ENCODE assay signal across 14 cellular contexts in genomic region chr10:36096571-36096970, GRCh38.
A peak's percentile ranks its signal among the peaks of the same experiment; 100 is the strongest.
DNase-seq lines count a peak whose midpoint lies in the region; ATAC-seq, FAIRE-seq and TF ChIP-seq lines count a peak whose summit lies in the region.
"Had no signal": no experiment of that assay in that cellular context is flagged by ENCODE, and none has a peak within 500 bp of the region (broad histone marks: within the 10 kb centered on the region; RNA-seq: fewer than 3 reads in every experiment).

No MANE protein-coding gene starts in this region.

- H3K9ac ChIP-seq in PC-3 (ENCODE audit: low read length): peak overlapping the region; percentile 17

- H3K4me3 ChIP-seq in PC-3 (ENCODE audit: low read length) (no peak overlapping the region), bronchial epithelial cell (ENCODE audit: low read depth, low read length) (no peak overlapping the region), gastroesophageal sphincter (no peak overlapping the region)

- POLR2A ChIA-PET in PC-3 (lab: Charles Lee; ENCODE audit: unreplicated experiment): interaction anchor here (0.7 kb wide), 1 partner anchor 9 kb away, joined by 4 read pairs; no protein-coding TSS in a partner anchor

- H3K27ac ChIP-seq in PC-3 (ENCODE audit: low read length): peak overlapping the region; percentile 58
- H3K27ac ChIP-seq in gastroesophageal sphincter: no peak overlapping the region

- no peak for TF ChIP-seq POLR2A in gastroesophageal sphincter (IDR thresholded peaks at IDR 0.05)

- H3K9me3 ChIP-seq in PC-3 (ENCODE audit: low read length) (no peaks in the 10 kb centered on the region; the same call in 1 of the 2 replicates), gastroesophageal sphincter (peaks cover 0 to 16% (median 0%) of the 10 kb centered on the region in 3 donors)

- no peaks in the 10 kb centered on the region for H3F3A ChIP-seq in PC-3 (ENCODE audit: low read length, unreplicated experiment)

- CTCF ChIA-PET in PC-3 (lab: Charles Lee): interaction anchor here (0.6 to 1.8 kb wide), 4 partner anchors 54 to 683 kb away, joined by 3 to 12 read pairs (median 4); no protein-coding TSS in a partner anchor

- peak; percentile 71 for ATAC-seq in PC-3
- no peak for ATAC-seq in HG02840 (IDR thresholded peaks at IDR 0.05; ENCODE audit: low FRiP score, unreplicated experiment)
- no peak for ATAC-seq in gastroesophageal sphincter
- no peak for ATAC-seq in HG03342 (IDR thresholded peaks at IDR 0.05; ENCODE audit: unreplicated experiment)

- H3K4me1 ChIP-seq in PC-3 (ENCODE audit: insufficient read depth, low read length) (peaks cover 29% of the 10 kb centered on the region), gastroesophageal sphincter (no peaks in the 10 kb centered on the region)

- intact Hi-C loops in PC-3 (cut with micrococcal nuclease): loop anchor here (2.0 to 5.0 kb wide), 4 partner anchors 184 to 681 kb away; no protein-coding TSS in a partner anchor

- no peaks in the 10 kb centered on the region for H3K27me3 ChIP-seq in PC-3 (ENCODE audit: low read length)
- H3K27me3 ChIP-seq in bronchial epithelial cell (ENCODE audit: control insufficient read depth, insufficient read depth, low read length): no peaks in the 10 kb centered on the region
- H3K27me3 ChIP-seq in gastroesophageal sphincter: no peaks in the 10 kb centered on the region

- H2AFZ ChIP-seq in PC-3 (ENCODE audit: low read length): no peak overlapping the region

- H3K9me2 ChIP-seq in PC-3 (replicated peaks; ENCODE audit: low read length): no peaks in the 10 kb centered on the region

- no peaks in the 10 kb centered on the region for H4K20me1 ChIP-seq in PC-3 (ENCODE audit: low read length)

- no peaks in the 10 kb centered on the region for H3K36me3 ChIP-seq in PC-3 (ENCODE audit: low read depth, low read length)
- H3K36me3 ChIP-seq in bronchial epithelial cell (ENCODE audit: control insufficient read depth, insufficient read depth, low read length): no peaks in the 10 kb centered on the region
- no peaks in the 10 kb centered on the region for H3K36me3 ChIP-seq in gastroesophageal sphincter

- no peaks in the 10 kb centered on the region for H3K79me2 ChIP-seq in PC-3 (ENCODE audit: low read length)

- TF ChIP-seq CTCF in PC-3 (conservative IDR thresholded peaks at IDR 0.05; ENCODE audit: low read depth, low read length) (no peak), bronchial epithelial cell (IDR thresholded peaks at IDR 0.05; ENCODE audit: insufficient read depth, low read length, severe bottlenecking) (no peak), gastroesophageal sphincter (IDR thresholded peaks at IDR 0.05) (no peak)

- H3K4me2 ChIP-seq in PC-3 (ENCODE audit: low read length): peak overlapping the region; percentile 31

- no peak for FAIRE-seq in bronchial epithelial cell (lab: Jason Lieb, UNC)
- FAIRE-seq: D721Med, H54 had no signal

- peak; percentile 38 for DNase-seq in ELR (ENCODE audit: low read depth)
- DNase-seq in PC-3: peak; percentile 97
- DNase-seq in bronchial epithelial cell (ENCODE audit: low read depth): peak; percentile 67
- DNase-seq in kidney tubule cell (ENCODE audit: low spot score): peak; percentile 67
- DNase-seq in DMS 273 (lab: John Stamatoyannopoulos, UW; ENCODE audit: unreplicated experiment): no peak
- DNase-seq: CD4-positive, CD25-positive, alpha-beta regulatory T cell; DND-41; NCI-H345; SHP77 had no signal

- BruUV-seq in PC-3 (replicated peaks; lab: Mats Ljungman, UMichigan): no TSS peak

- TF ChIP-seq EP300 in gastroesophageal sphincter (IDR thresholded peaks at IDR 0.05): no peak

- WGBS in gastroesophageal sphincter (ENCODE audit: low coverage in 1 of 2), 2 donors: 76 to 93% methylated on average over 2 of the region's 2 CpGs
